Comparison of ENCODE assay signal across 8 cellular contexts in genomic region chr14:55270832-55271571, GRCh38. TPM values are rescaled to one million over a fixed set of nuclear protein-coding genes. Genes with fewer than 3 reads are reported as not detected.
A peak's percentile ranks its signal among the peaks of the same experiment; 100 is the strongest.
DNase-seq lines count a peak whose midpoint lies in the region; ATAC-seq and TF ChIP-seq lines count a peak whose summit lies in the region.

TSS of gene FBXO34 (plus strand) at chr14:55271421. CDS start at chr14:55350391, 78,970 bp downstream.

- intact Hi-C loops in Right ventricle myocardium superior (cut with DNase I) = loop anchor here (2.0 to 5.0 kb wide), 2 partner anchors 84 to 141 kb away; partner anchors contain the start of gene ATG14
- intact Hi-C loops in transverse colon (cut with DNase I; ENCODE audit: low total_unique reads) = no loop called here

- H3K4me1 ChIP-seq in parathyroid adenoma = peaks cover 4% of the 10 kb centered on the region
- H3K4me1 ChIP-seq in transverse colon = peaks cover 13 to 36% (median 27%) of the 10 kb centered on the region in 4 donors

- H3K79me2 ChIP-seq in parathyroid adenoma = peaks cover 23% of the 10 kb centered on the region

- WGBS in transverse colon (ENCODE audit: low coverage in 1 of 2), 2 donors = 2 to 8% methylated on average over 3 to 37 of the region's 49 CpGs

- TF ChIP-seq CTCF in GM12865 (IDR thresholded peaks at IDR 0.05; ENCODE audit: insufficient read depth, low read depth, low read length, missing control alignments) = peak; percentile 99
- TF ChIP-seq CTCF in parathyroid adenoma (IDR thresholded peaks at IDR 0.05) = peak; percentile 100
- TF ChIP-seq CTCF in transverse colon (IDR thresholded peaks at IDR 0.05) = peak; percentile 97 to 100 (median 99)

- peak; percentile 57 for TF ChIP-seq EP300 in transverse colon (IDR thresholded peaks at IDR 0.05; ENCODE audit: low read depth)

- peak within 1 kb of the TSS; percentile 85 for H3K4me2 ChIP-seq in parathyroid adenoma (ENCODE audit: low read length)

- H3K9ac ChIP-seq in parathyroid adenoma = peak within 1 kb of the TSS; percentile 54

- no peaks in the 10 kb centered on the region for H3K27me3 ChIP-seq in parathyroid adenoma (ENCODE audit: control insufficient read depth, insufficient read depth, low read length)
- H3K27me3 ChIP-seq in transverse colon = no peaks in the 10 kb centered on the region

- in situ Hi-C loops in transverse colon (cut with MboI; ENCODE audit: low pct_ligation_motif_present in 1 of 4, low pct_unique_long_range_greater_than_20kb in 1 of 4, low sequenced_read_pairs in 3 of 4) = loop anchor here in 3 of 4 donors (5.0 to 25.0 kb wide), 3 partner anchors 81 to 91 kb away; no protein-coding TSS in a partner anchor

- H3K27ac Mint-ChIP-seq in activated naive CD8-positive, alpha-beta T cell treated with anti-CD3 and anti-CD28 coated beads, Interleukin-2, amount 50 U/mL, for 24 hours = peak within 1 kb of the TSS; percentile 91

- H3K4me1 Mint-ChIP-seq in activated naive CD8-positive, alpha-beta T cell treated with anti-CD3 and anti-CD28 coated beads, Interleukin-2, amount 50 U/mL, for 24 hours = peaks cover 42% of the 10 kb centered on the region

- no peaks in the 10 kb centered on the region for H3K27me3 Mint-ChIP-seq in activated naive CD8-positive, alpha-beta T cell treated with anti-CD3 and anti-CD28 coated beads, Interleukin-2, amount 50 U/mL, for 24 hours

- peak within 1 kb of the TSS; percentile 89 for H3K4me3 Mint-ChIP-seq in activated naive CD8-positive, alpha-beta T cell treated with anti-CD3 and anti-CD28 coated beads, Interleukin-2, amount 50 U/mL, for 24 hours

- H3K9me3 ChIP-seq in parathyroid adenoma (ENCODE audit: control insufficient read depth, low read length) (no peaks in the 10 kb centered on the region), transverse colon (no peaks in the 10 kb centered on the region)

- TF ChIP-seq POLR2A in transverse colon (IDR thresholded peaks at IDR 0.05) = peak; percentile 78

- H3K9me3 Mint-ChIP-seq in activated naive CD8-positive, alpha-beta T cell treated with anti-CD3 and anti-CD28 coated beads, Interleukin-2, amount 50 U/mL, for 24 hours = no peaks in the 10 kb centered on the region

- peak within 1 kb of the TSS; percentile 89 for H2AFZ ChIP-seq in parathyroid adenoma

- peak within 1 kb of the TSS; percentile 86 for H3K4me3 ChIP-seq in GM12865 (ENCODE audit: low read depth, low read length)
- H3K4me3 ChIP-seq in parathyroid adenoma (ENCODE audit: low read depth, low read length) = peak within 1 kb of the TSS; percentile 92
- peak within 1 kb of the TSS; percentile 93 to 98 (median 97) for H3K4me3 ChIP-seq in transverse colon

- peak within 1 kb of the TSS; percentile 74 for H3K27ac ChIP-seq in parathyroid adenoma
- peak within 1 kb of the TSS; percentile 91 to 98 (median 96) for H3K27ac ChIP-seq in transverse colon

- no peaks in the 10 kb centered on the region for H3K36me3 Mint-ChIP-seq in activated naive CD8-positive, alpha-beta T cell treated with anti-CD3 and anti-CD28 coated beads, Interleukin-2, amount 50 U/mL, for 24 hours (ENCODE audit: low read depth)

- ATAC-seq in HG02678 (IDR thresholded peaks at IDR 0.05; ENCODE audit: unreplicated experiment) (peak; percentile 88), Right ventricle myocardium superior (ENCODE audit: poor library complexity) (peak; percentile 94)
- ATAC-seq in activated naive CD8-positive, alpha-beta T cell treated with anti-CD3 and anti-CD28 coated beads, Interleukin-2, amount 50 U/mL, for 24 hours = peak; percentile 95

- H3K36me3 ChIP-seq in parathyroid adenoma (ENCODE audit: control insufficient read depth, insufficient read depth, low read length) = no peaks in the 10 kb centered on the region
- no peaks in the 10 kb centered on the region for H3K36me3 ChIP-seq in transverse colon

- peak; percentile 98 for DNase-seq in GM12865 (ENCODE audit: low read depth)
- peak; percentile 98 for DNase-seq in NCI-H128 (lab: John Stamatoyannopoulos, UW; ENCODE audit: unreplicated experiment)
- DNase-seq in SW 1271 (lab: John Stamatoyannopoulos, UW) = peak; percentile 80 to 96
- peak; percentile 100 for DNase-seq in activated naive CD8-positive, alpha-beta T cell treated with anti-CD3 and anti-CD28 coated beads, Interleukin-2, amount 50 U/mL, for 24 hours
- peak; percentile 100 for DNase-seq in Right ventricle myocardium superior
- peak; percentile 100 for DNase-seq in transverse colon

RNA-seq across cellular contexts. Expression of gene FBXO34, which starts in this region (rescaled TPM):
- total RNA-seq in Right ventricle myocardium superior = 24.6 TPM
- total RNA-seq in transverse colon = 100 to 1,000 TPM in 2 of 4 donors, 10 to 100 TPM in 2; 34.2 to 129 (median 99.4) TPM

Comparison
In these comparisons a context has a peak if more than half of its experiments do, and no peak if none do; other contexts are left out.
1. Peak in every context shown above with its lines: DNase-seq, ATAC-seq, H3K4me3 ChIP-seq and H3K27ac ChIP-seq.